In genomic region chr14:54944737-54945391, GRCh38 we compare ENCODE assay signal across 1 cellular context.
A peak's percentile ranks its signal among the peaks of the same experiment; 100 is the strongest.
TF ChIP-seq lines count a peak whose summit lies in the region.

No MANE protein-coding gene starts in this region.

TF ChIP-seq in HepG2, 621 proteins besides CTCF, POLR2A, EP300 and RAD21 (continued from another document and continues in another):
- TF ChIP-seq, protein P1, sequence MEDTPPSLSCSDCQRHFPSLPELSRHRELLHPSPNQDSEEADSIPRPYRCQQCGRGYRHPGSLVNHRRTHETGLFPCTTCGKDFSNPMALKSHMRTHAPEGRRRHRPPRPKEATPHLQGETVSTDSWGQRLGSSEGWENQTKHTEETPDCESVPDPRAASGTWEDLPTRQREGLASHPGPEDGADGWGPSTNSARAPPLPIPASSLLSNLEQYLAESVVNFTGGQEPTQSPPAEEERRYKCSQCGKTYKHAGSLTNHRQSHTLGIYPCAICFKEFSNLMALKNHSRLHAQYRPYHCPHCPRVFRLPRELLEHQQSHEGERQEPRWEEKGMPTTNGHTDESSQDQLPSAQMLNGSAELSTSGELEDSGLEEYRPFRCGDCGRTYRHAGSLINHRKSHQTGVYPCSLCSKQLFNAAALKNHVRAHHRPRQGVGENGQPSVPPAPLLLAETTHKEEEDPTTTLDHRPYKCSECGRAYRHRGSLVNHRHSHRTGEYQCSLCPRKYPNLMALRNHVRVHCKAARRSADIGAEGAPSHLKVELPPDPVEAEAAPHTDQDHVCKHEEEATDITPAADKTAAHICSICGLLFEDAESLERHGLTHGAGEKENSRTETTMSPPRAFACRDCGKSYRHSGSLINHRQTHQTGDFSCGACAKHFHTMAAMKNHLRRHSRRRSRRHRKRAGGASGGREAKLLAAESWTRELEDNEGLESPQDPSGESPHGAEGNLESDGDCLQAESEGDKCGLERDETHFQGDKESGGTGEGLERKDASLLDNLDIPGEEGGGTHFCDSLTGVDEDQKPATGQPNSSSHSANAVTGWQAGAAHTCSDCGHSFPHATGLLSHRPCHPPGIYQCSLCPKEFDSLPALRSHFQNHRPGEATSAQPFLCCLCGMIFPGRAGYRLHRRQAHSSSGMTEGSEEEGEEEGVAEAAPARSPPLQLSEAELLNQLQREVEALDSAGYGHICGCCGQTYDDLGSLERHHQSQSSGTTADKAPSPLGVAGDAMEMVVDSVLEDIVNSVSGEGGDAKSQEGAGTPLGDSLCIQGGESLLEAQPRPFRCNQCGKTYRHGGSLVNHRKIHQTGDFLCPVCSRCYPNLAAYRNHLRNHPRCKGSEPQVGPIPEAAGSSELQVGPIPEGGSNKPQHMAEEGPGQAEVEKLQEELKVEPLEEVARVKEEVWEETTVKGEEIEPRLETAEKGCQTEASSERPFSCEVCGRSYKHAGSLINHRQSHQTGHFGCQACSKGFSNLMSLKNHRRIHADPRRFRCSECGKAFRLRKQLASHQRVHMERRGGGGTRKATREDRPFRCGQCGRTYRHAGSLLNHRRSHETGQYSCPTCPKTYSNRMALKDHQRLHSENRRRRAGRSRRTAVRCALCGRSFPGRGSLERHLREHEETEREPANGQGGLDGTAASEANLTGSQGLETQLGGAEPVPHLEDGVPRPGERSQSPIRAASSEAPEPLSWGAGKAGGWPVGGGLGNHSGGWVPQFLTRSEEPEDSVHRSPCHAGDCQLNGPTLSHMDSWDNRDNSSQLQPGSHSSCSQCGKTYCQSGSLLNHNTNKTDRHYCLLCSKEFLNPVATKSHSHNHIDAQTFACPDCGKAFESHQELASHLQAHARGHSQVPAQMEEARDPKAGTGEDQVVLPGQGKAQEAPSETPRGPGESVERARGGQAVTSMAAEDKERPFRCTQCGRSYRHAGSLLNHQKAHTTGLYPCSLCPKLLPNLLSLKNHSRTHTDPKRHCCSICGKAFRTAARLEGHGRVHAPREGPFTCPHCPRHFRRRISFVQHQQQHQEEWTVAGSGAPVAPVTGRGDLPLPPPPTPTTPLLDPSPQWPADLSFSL (CRISPR knock-in tag; IDR thresholded peaks at IDR 0.05), result no peak
- TF ChIP-seq, protein P2, sequence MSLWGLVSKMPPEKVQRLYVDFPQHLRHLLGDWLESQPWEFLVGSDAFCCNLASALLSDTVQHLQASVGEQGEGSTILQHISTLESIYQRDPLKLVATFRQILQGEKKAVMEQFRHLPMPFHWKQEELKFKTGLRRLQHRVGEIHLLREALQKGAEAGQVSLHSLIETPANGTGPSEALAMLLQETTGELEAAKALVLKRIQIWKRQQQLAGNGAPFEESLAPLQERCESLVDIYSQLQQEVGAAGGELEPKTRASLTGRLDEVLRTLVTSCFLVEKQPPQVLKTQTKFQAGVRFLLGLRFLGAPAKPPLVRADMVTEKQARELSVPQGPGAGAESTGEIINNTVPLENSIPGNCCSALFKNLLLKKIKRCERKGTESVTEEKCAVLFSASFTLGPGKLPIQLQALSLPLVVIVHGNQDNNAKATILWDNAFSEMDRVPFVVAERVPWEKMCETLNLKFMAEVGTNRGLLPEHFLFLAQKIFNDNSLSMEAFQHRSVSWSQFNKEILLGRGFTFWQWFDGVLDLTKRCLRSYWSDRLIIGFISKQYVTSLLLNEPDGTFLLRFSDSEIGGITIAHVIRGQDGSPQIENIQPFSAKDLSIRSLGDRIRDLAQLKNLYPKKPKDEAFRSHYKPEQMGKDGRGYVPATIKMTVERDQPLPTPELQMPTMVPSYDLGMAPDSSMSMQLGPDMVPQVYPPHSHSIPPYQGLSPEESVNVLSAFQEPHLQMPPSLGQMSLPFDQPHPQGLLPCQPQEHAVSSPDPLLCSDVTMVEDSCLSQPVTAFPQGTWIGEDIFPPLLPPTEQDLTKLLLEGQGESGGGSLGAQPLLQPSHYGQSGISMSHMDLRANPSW (CRISPR knock-in tag; IDR thresholded peaks at IDR 0.05; ENCODE audit: borderline replicate concordance), result peak; percentile 49; the same call in 1 of the 2 replicates
- TF ChIP-seq ZFP62 (CRISPR knock-in tag; IDR thresholded peaks at IDR 0.05) (no peak), JUNB (CRISPR knock-in tag; IDR thresholded peaks at IDR 0.05; ENCODE audit: borderline replicate concordance) (no peak), HDAC6 (IDR thresholded peaks at IDR 0.05; ENCODE audit: low read depth, low read length) (no peak), ZNF546 (CRISPR knock-in tag; conservative IDR thresholded peaks at IDR 0.05) (no peak; the same call in 1 of the 2 replicates), ZFP90 (CRISPR knock-in tag; IDR thresholded peaks at IDR 0.05; ENCODE audit: borderline replicate concordance) (no peak), GATAD2A (CRISPR knock-in tag; IDR thresholded peaks at IDR 0.05) (peak; percentile 87), DNMT3B (CRISPR knock-in tag; conservative IDR thresholded peaks at IDR 0.05) (no peak), ZNF766 (CRISPR knock-in tag; IDR thresholded peaks at IDR 0.05; ENCODE audit: borderline replicate concordance) (no peak), ZNF597 (CRISPR knock-in tag; IDR thresholded peaks at IDR 0.05) (no peak), MTF1 (CRISPR knock-in tag; IDR thresholded peaks at IDR 0.05) (no peak), ZNF432 (CRISPR knock-in tag; IDR thresholded peaks at IDR 0.05; ENCODE audit: borderline replicate concordance) (no peak), ZKSCAN8 (CRISPR knock-in tag; IDR thresholded peaks at IDR 0.05; ENCODE audit: borderline replicate concordance) (no peak), SKI (IDR thresholded peaks at IDR 0.05; ENCODE audit: partially characterized antibody) (peak; percentile 16), SIX4 (CRISPR knock-in tag; IDR thresholded peaks at IDR 0.05) (no peak), ZNF749 (CRISPR knock-in tag; IDR thresholded peaks at IDR 0.05; ENCODE audit: borderline replicate concordance) (no peak), MIER3 (CRISPR knock-in tag; IDR thresholded peaks at IDR 0.05; ENCODE audit: borderline replicate concordance) (0 out of 2 replicates have a peak, but pooled peaks have one; percentile 17), CENPT (CRISPR knock-in tag; IDR thresholded peaks at IDR 0.05; ENCODE audit: low read depth) (no peak), ZNF225 (CRISPR knock-in tag; IDR thresholded peaks at IDR 0.05) (no peak), NCOA2 (CRISPR knock-in tag; IDR thresholded peaks at IDR 0.05) (peak; percentile 84), ATF7 (IDR thresholded peaks at IDR 0.05) (no peak), ATF7 (CRISPR knock-in tag; IDR thresholded peaks at IDR 0.05) (no peak), SP4 (CRISPR knock-in tag; IDR thresholded peaks at IDR 0.05) (no peak), SNRNP70 (IDR thresholded peaks at IDR 0.05; ENCODE audit: low read depth, low read length) (no peak), ZBTB34 (CRISPR knock-in tag; IDR thresholded peaks at IDR 0.05) (0 out of 2 replicates have a peak, but pooled peaks have one; percentile 39), THAP9 (CRISPR knock-in tag; IDR thresholded peaks at IDR 0.05; ENCODE audit: borderline replicate concordance) (no peak), NFE2L2 (IDR thresholded peaks at IDR 0.05; ENCODE audit: low read length) (no peak), MAF1 (CRISPR knock-in tag; IDR thresholded peaks at IDR 0.05; ENCODE audit: borderline replicate concordance) (no peak), HCFC1 (IDR thresholded peaks at IDR 0.05; ENCODE audit: low read depth, low read length) (no peak), ZNF878 (CRISPR knock-in tag; IDR thresholded peaks at IDR 0.05) (no peak), KDM5A (IDR thresholded peaks at IDR 0.05; ENCODE audit: borderline replicate concordance, low read length) (no peak), E2F5 (CRISPR knock-in tag; conservative IDR thresholded peaks at IDR 0.05) (no peak), HNF4A (CRISPR knock-in tag; IDR thresholded peaks at IDR 0.05) (peak; percentile 97), MXI1 (IDR thresholded peaks at IDR 0.05; ENCODE audit: borderline replicate concordance, low read depth, low read length) (peak; percentile 41; the same call in 1 of the 3 replicates), ZNF207 (IDR thresholded peaks at IDR 0.05; ENCODE audit: borderline replicate concordance) (no peak), NFYC (CRISPR knock-in tag; IDR thresholded peaks at IDR 0.05) (no peak), MED8 (CRISPR knock-in tag; IDR thresholded peaks at IDR 0.05; ENCODE audit: insufficient replicate concordance) (no peak), CHD4 (IDR thresholded peaks at IDR 0.05; ENCODE audit: borderline replicate concordance, low read length) (peak; percentile 75; the same call in 1 of the 2 replicates), ZNF550 (CRISPR knock-in tag; IDR thresholded peaks at IDR 0.05; ENCODE audit: borderline replicate concordance) (no peak), TOE1 (CRISPR knock-in tag; IDR thresholded peaks at IDR 0.05) (no peak), RFX3 (CRISPR knock-in tag; IDR thresholded peaks at IDR 0.05) (no peak)
- TF ChIP-seq, protein P3, sequence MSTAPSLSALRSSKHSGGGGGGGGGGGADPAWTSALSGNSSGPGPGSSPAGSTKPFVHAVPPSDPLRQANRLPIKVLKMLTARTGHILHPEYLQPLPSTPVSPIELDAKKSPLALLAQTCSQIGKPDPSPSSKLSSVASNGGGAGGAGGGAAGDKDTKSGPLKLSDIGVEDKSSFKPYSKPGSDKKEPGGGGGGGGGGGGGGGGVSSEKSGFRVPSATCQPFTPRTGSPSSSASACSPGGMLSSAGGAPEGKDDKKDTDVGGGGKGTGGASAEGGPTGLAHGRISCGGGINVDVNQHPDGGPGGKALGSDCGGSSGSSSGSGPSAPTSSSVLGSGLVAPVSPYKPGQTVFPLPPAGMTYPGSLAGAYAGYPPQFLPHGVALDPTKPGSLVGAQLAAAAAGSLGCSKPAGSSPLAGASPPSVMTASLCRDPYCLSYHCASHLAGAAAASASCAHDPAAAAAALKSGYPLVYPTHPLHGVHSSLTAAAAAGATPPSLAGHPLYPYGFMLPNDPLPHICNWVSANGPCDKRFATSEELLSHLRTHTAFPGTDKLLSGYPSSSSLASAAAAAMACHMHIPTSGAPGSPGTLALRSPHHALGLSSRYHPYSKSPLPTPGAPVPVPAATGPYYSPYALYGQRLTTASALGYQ (CRISPR knock-in tag; IDR thresholded peaks at IDR 0.05), result peak; percentile 42; the same call in 1 of the 2 replicates
- TF ChIP-seq, protein P4, sequence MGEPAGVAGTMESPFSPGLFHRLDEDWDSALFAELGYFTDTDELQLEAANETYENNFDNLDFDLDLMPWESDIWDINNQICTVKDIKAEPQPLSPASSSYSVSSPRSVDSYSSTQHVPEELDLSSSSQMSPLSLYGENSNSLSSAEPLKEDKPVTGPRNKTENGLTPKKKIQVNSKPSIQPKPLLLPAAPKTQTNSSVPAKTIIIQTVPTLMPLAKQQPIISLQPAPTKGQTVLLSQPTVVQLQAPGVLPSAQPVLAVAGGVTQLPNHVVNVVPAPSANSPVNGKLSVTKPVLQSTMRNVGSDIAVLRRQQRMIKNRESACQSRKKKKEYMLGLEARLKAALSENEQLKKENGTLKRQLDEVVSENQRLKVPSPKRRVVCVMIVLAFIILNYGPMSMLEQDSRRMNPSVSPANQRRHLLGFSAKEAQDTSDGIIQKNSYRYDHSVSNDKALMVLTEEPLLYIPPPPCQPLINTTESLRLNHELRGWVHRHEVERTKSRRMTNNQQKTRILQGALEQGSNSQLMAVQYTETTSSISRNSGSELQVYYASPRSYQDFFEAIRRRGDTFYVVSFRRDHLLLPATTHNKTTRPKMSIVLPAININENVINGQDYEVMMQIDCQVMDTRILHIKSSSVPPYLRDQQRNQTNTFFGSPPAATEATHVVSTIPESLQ (CRISPR knock-in tag; conservative IDR thresholded peaks at IDR 0.05), result no peak
- TF ChIP-seq, protein P5, sequence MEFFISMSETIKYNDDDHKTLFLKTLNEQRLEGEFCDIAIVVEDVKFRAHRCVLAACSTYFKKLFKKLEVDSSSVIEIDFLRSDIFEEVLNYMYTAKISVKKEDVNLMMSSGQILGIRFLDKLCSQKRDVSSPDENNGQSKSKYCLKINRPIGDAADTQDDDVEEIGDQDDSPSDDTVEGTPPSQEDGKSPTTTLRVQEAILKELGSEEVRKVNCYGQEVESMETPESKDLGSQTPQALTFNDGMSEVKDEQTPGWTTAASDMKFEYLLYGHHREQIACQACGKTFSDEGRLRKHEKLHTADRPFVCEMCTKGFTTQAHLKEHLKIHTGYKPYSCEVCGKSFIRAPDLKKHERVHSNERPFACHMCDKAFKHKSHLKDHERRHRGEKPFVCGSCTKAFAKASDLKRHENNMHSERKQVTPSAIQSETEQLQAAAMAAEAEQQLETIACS (CRISPR knock-in tag; IDR thresholded peaks at IDR 0.05), result no peak
